ENCODE assay signal across 8 cellular contexts in genomic region chr6:104860221-104860620, GRCh38. TPM values are rescaled to one million over a fixed set of nuclear protein-coding genes. Genes with fewer than 3 reads are reported as not detected.
DNase-seq lines count a peak whose midpoint lies in the region; ATAC-seq, FAIRE-seq and TF ChIP-seq lines count a peak whose summit lies in the region.

No MANE protein-coding gene starts in this region.

- H4K20me1 ChIP-seq in DND-41 (ENCODE audit: insufficient read depth, low read length) (peaks cover 5% of the 10 kb centered on the region; the same call in 1 of the 2 replicates), OCI-LY7 (ENCODE audit: insufficient read depth, low read length) (no peaks in the 10 kb centered on the region), endothelial cell of umbilical vein (replicated peaks; ENCODE audit: control insufficient read depth, extremely low read depth, insufficient read depth, low read length) (no peaks in the 10 kb centered on the region)

- no peak overlapping the region for H4K91ac ChIP-seq in trophoblast cell (ENCODE audit: low read depth, low read length)

- H3K9me3 ChIP-seq in DND-41 (ENCODE audit: insufficient read depth, low read length, severe bottlenecking) (no peaks in the 10 kb centered on the region), OCI-LY7 (ENCODE audit: low read length) (no peaks in the 10 kb centered on the region), endothelial cell of umbilical vein (replicated peaks; ENCODE audit: control insufficient read depth, insufficient read depth, low read length) (no peaks in the 10 kb centered on the region), trophoblast cell (ENCODE audit: insufficient read depth, low read depth, low read length) (no peaks in the 10 kb centered on the region)

- POLR2A ChIA-PET in OCI-LY7 (lab: Charles Lee) = interaction anchor here (0.5 to 1.7 kb wide), 7 partner anchors 9 to 1252 kb away, joined by 3 to 6 read pairs (median 3); no protein-coding TSS in a partner anchor
- POLR2A ChIA-PET in endothelial cell of umbilical vein (lab: Charles Lee) = interaction anchor here (1.2 kb wide), 1 partner anchor 8 kb away, joined by 3 read pairs; no protein-coding TSS in a partner anchor

- no peak overlapping the region for H2AK5ac ChIP-seq in trophoblast cell (ENCODE audit: low read length)

- CTCF ChIA-PET in OCI-LY7 (lab: Charles Lee; ENCODE audit: unreplicated experiment) = no interaction called here
- CTCF ChIA-PET in endothelial cell of umbilical vein (lab: Charles Lee) = interaction anchor here (1.3 to 2.5 kb wide), 3 partner anchors 15 to 217 kb away, joined by 4 to 10 read pairs (median 7); no protein-coding TSS in a partner anchor

- H3K36me3 ChIP-seq in DND-41 (ENCODE audit: insufficient read depth, low read length) (no peaks in the 10 kb centered on the region; the same call in 1 of the 2 replicates), OCI-LY7 (ENCODE audit: insufficient read depth, low read length) (no peaks in the 10 kb centered on the region), endothelial cell of umbilical vein (ENCODE audit: control insufficient read depth in 2 of 2, extremely low read depth in 1 of 2, insufficient read depth in 2 of 2, low read length in 2 of 2) (no peaks in the 10 kb centered on the region), trophoblast cell (ENCODE audit: control insufficient read depth in 1 of 2, insufficient read depth in 2 of 2, low read length in 2 of 2) (peaks cover 0 to 3% of the 10 kb centered on the region in 2 experiments)

- H4K12ac ChIP-seq in trophoblast cell (ENCODE audit: low read depth, low read length) = no peak overlapping the region

- no peak for DNase-seq in DND-41
- no peak for DNase-seq in OCI-LY7 (ENCODE audit: low spot score)
- DNase-seq in endothelial cell of umbilical vein (ENCODE audit: low read depth, low spot score) = no peak
- peak; percentile 57 to 79 for DNase-seq in trophoblast cell
- DNase-seq in DMS153 (lab: John Stamatoyannopoulos, UW) = no peak
- DNase-seq in kidney tubule cell (ENCODE audit: low spot score) = no peak
- no peak for DNase-seq in DMS114 treated with DMSO at 0.1 percent for 48 hours (lab: John Stamatoyannopoulos, UW; ENCODE audit: unreplicated experiment)
- no peak for DNase-seq in HCEC 1CT

- H3K9me2 ChIP-seq in OCI-LY7 (ENCODE audit: insufficient read depth, low read length) = no peaks in the 10 kb centered on the region

- intact Hi-C loops in OCI-LY7 (cut with micrococcal nuclease; ENCODE audit: unreplicated experiment) = no loop called here
- intact Hi-C loops in endothelial cell of umbilical vein (cut with micrococcal nuclease) = no loop called here

- H3K23ac ChIP-seq in trophoblast cell (ENCODE audit: low read length) = no peak overlapping the region

- H3K18ac ChIP-seq in trophoblast cell (ENCODE audit: low read length) = no peak overlapping the region

- no peak overlapping the region for H3K14ac ChIP-seq in trophoblast cell (ENCODE audit: low read length)

- H3K4me1 ChIP-seq in DND-41 (ENCODE audit: insufficient read depth, low read length) (peaks cover 47% of the 10 kb centered on the region), OCI-LY7 (ENCODE audit: insufficient read depth, low read length, poor library complexity, severe bottlenecking) (peaks cover 8% of the 10 kb centered on the region), endothelial cell of umbilical vein (ENCODE audit: control insufficient read depth, extremely low read depth, insufficient read depth, low read length) (peaks cover 8% of the 10 kb centered on the region), trophoblast cell (ENCODE audit: control insufficient read depth in 1 of 2, insufficient read depth in 2 of 2, low read length in 2 of 2) (peaks cover 0 to 2% of the 10 kb centered on the region in 2 experiments)

- H2BK5ac ChIP-seq in trophoblast cell (ENCODE audit: low read depth, low read length, poor library complexity) = no peak overlapping the region

- H3K4me2 ChIP-seq in DND-41 (ENCODE audit: insufficient read depth, low read length) (peak overlapping the region; percentile 82), OCI-LY7 (ENCODE audit: low read length) (peak overlapping the region; percentile 81), endothelial cell of umbilical vein (ENCODE audit: insufficient read depth, low read length) (peak overlapping the region; percentile 56), trophoblast cell (ENCODE audit: low read length) (no peak overlapping the region)

- no peak for TF ChIP-seq POLR2A in endothelial cell of umbilical vein (IDR thresholded peaks at IDR 0.05; ENCODE audit: low read depth, low read length)

- WGBS in trophoblast cell (ENCODE audit: extremely low coverage, insufficient coverage, insufficient read length) = no CpG with 5 or more reads among the region's 2 CpGs

- BruUV-seq in OCI-LY7 (replicated peaks; lab: Mats Ljungman, UMichigan) (no TSS peak), endothelial cell of umbilical vein (replicated peaks; lab: Mats Ljungman, UMichigan) (no TSS peak)

- no peaks in the 10 kb centered on the region for H3K27me3 ChIP-seq in DND-41 (ENCODE audit: insufficient read depth, low read length, poor library complexity)
- no peaks in the 10 kb centered on the region for H3K27me3 ChIP-seq in endothelial cell of umbilical vein (ENCODE audit: control insufficient read depth in 2 of 2, insufficient read depth in 2 of 2, low read length in 2 of 2)
- H3K27me3 ChIP-seq in trophoblast cell (ENCODE audit: insufficient read depth, low read length) = no peaks in the 10 kb centered on the region

- no peak overlapping the region for H2BK120ac ChIP-seq in trophoblast cell (ENCODE audit: insufficient read depth, low read length, poor library complexity)

- H3K27ac ChIP-seq in DND-41 (ENCODE audit: low read length) = peak overlapping the region; percentile 85
- no peak overlapping the region for H3K27ac ChIP-seq in OCI-LY7 (ENCODE audit: low read depth, low read length, poor library complexity, severe bottlenecking)
- no peak overlapping the region for H3K27ac ChIP-seq in endothelial cell of umbilical vein (ENCODE audit: insufficient read depth, low read depth, low read length)
- no peak overlapping the region for H3K27ac ChIP-seq in trophoblast cell (ENCODE audit: low read depth, low read length)

- H2AFZ ChIP-seq in DND-41 (ENCODE audit: low read depth, low read length) (peak overlapping the region; percentile 88), OCI-LY7 (ENCODE audit: low read length) (peak overlapping the region; percentile 88; the same call in 1 of the 2 replicates), endothelial cell of umbilical vein (ENCODE audit: low read depth, low read length) (peak overlapping the region; percentile 74), trophoblast cell (ENCODE audit: insufficient read depth, low read length, poor library complexity) (no peak overlapping the region)

- no peak overlapping the region for H2BK12ac ChIP-seq in trophoblast cell (ENCODE audit: low read length)

- H3K9ac ChIP-seq in DND-41 (ENCODE audit: low read depth, low read length) (peak overlapping the region; percentile 92), endothelial cell of umbilical vein (replicated peaks; ENCODE audit: extremely low read depth, insufficient read depth, low read length) (peak overlapping the region; percentile 29), trophoblast cell (ENCODE audit: low read length) (no peak overlapping the region)

- dilution Hi-C loops in endothelial cell of umbilical vein (cut with MboI; ENCODE audit: extremely low pct_ligation_motif_present, low sequenced_read_pairs) = no loop called here

- H3K9me1 ChIP-seq in endothelial cell of umbilical vein (replicated peaks; ENCODE audit: control insufficient read depth, extremely low read depth, insufficient read depth, low read length) = no peaks in the 10 kb centered on the region

- peak overlapping the region; percentile 88 to 94; a peak in 3 of 4 replicates for H3K4me3 ChIP-seq in DND-41 (ENCODE audit: low read depth in 1 of 2, low read length in 2 of 2)
- H3K4me3 ChIP-seq in OCI-LY7 (ENCODE audit: low read depth, low read length, poor library complexity, severe bottlenecking) = peak overlapping the region; percentile 85
- peak overlapping the region in 1 of 3 experiments; percentile 78 for H3K4me3 ChIP-seq in endothelial cell of umbilical vein (replicated peaks in 1 of 3; ENCODE audit: insufficient read depth in 1 of 3, low read depth in 1 of 3, low read length in 3 of 3)
- H3K4me3 ChIP-seq in trophoblast cell (ENCODE audit: low read depth, low read length) = no peak overlapping the region

- no peak for ATAC-seq in DND-41 (ENCODE audit: insufficient read depth, low read depth)

- TF ChIP-seq CTCF in DND-41 (IDR thresholded peaks at IDR 0.05; ENCODE audit: borderline replicate concordance, extremely low read depth, low read length, poor library complexity, severe bottlenecking) (no peak), OCI-LY7 (conservative IDR thresholded peaks at IDR 0.05; ENCODE audit: low read length) (no peak), endothelial cell of umbilical vein (IDR thresholded peaks at IDR 0.05; ENCODE audit: extremely low read depth in 1 of 2, insufficient read depth in 1 of 2, low read depth in 1 of 2, low read length in 2 of 2) (no peak)

- H4K8ac ChIP-seq in trophoblast cell (ENCODE audit: low read depth, low read length) = no peak overlapping the region

- H3K79me1 ChIP-seq in trophoblast cell (ENCODE audit: low read length) = peaks cover 5% of the 10 kb centered on the region

- no peak for FAIRE-seq in endothelial cell of umbilical vein (lab: Jason Lieb, UNC)

- H3K79me2 ChIP-seq in DND-41 (ENCODE audit: insufficient read depth, low read length) (peaks cover 44% of the 10 kb centered on the region), OCI-LY7 (ENCODE audit: insufficient read depth, low read depth, low read length) (peaks cover 8% of the 10 kb centered on the region; the same call in 1 of the 2 replicates), endothelial cell of umbilical vein (ENCODE audit: control insufficient read depth, insufficient read depth, low read length) (peaks cover 11% of the 10 kb centered on the region), trophoblast cell (ENCODE audit: control insufficient read depth, insufficient read depth, low read length, poor library complexity) (peaks cover 5% of the 10 kb centered on the region)

- H3K4ac ChIP-seq in trophoblast cell (ENCODE audit: low read depth, low read length) = no peak overlapping the region

TF ChIP-seq in endothelial cell of umbilical vein, 7 proteins besides CTCF, POLR2A, EP300 and RAD21 (continues in another document):
- TF ChIP-seq POLR2AphosphoS5 (IDR thresholded peaks at IDR 0.05; ENCODE audit: insufficient read depth, low read depth, low read length) = no peak

RNA-seq across cellular contexts. Expression of gene HACE1, which starts 0.5 kb away (rescaled TPM):
- 16.6 and 22.2 TPM in 2 replicates for total RNA-seq in OCI-LY7 (2014; rRNA removed; shearing (Covaris generic))
- 22.1 and 24.9 TPM in 2 replicates for total RNA-seq in OCI-LY7 (2022)
- total RNA-seq in endothelial cell of umbilical vein = 12.8 and 14.8 TPM in 2 replicates
- polyA plus RNA-seq in endothelial cell of umbilical vein = 3.6 and 4.9 TPM in 2 replicates
- 5.5 and 6.1 TPM in 2 replicates for polyA plus RNA-seq in endothelial cell of umbilical vein (2011; cell fraction: cytosol; rRNA removed)
- polyA plus RNA-seq in endothelial cell of umbilical vein (2011; cell fraction: nucleus; rRNA removed) = 13.9 and 16.9 TPM in 2 replicates
- 8.5 TPM in 2 replicates for polyA plus RNA-seq in endothelial cell of umbilical vein (2012)
- polyA minus RNA-seq in endothelial cell of umbilical vein = 31.0 and 35.2 TPM in 2 replicates
- 6.9 TPM for polyA minus RNA-seq in endothelial cell of umbilical vein (2011; cell fraction: cytosol; rRNA and poly(A)+ RNA removed)
- 41.4 and 47.5 TPM in 2 replicates for polyA minus RNA-seq in endothelial cell of umbilical vein (2011; cell fraction: nucleus; rRNA and poly(A)+ RNA removed)
- 7.4 and 8.3 TPM in 2 replicates for polyA plus RNA-seq in trophoblast cell (2013)

Comparison
In these comparisons a context has a peak if more than half of its experiments do, and no peak if none do; other contexts are left out.
1. DNase-seq: peak in trophoblast cell (2 of 2); none in DND-41 (single experiment), OCI-LY7 (single experiment), endothelial cell of umbilical vein (single experiment), DMS153 (single experiment), kidney tubule cell (single experiment), DMS114 treated with DMSO at 0.1 percent for 48 hours (single experiment) and HCEC 1CT (single experiment).